Comparison of ENCODE assay signal across 10 cellular contexts in the genomic region with DNA sequence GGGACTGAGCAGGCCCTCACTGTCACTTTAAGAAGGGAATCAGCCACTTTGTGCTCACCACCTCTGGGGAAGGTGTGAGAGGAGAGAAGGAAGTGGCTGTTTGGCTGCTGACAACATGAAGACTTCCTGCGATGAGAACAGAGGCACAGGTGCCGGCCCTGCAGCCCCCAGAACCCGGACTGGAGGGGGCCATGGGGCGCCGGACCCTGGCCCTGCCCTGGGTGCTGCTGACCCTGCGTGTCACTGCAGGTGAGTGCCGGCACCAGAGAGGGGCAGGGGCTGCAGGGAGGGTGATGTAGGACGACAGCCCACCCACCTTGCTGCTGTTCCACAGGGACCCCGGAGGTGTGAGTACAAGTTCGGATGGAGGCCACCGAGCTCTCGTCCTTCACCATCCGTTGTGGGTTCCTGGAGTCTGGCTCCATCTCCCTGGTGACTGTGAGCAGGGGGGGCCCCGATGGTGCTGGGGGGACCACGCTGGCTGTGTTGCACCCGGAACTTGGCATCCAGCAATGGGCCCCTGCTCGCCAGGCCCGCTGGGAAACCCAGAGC. TPM values are rescaled to one million over a fixed set of nuclear protein-coding genes. Genes with fewer than 3 reads are reported as not detected.
DNase-seq lines count a peak whose midpoint lies in the region; ATAC-seq, FAIRE-seq and TF ChIP-seq lines count a peak whose summit lies in the region.
"Not testable (repeated sequence)": the region's sequence is repeated elsewhere in the genome, so short reads cannot be mapped to it uniquely, and the experiment has no call there.
"Had no signal": no experiment of that assay in that cellular context is flagged by ENCODE, and none has a peak within 500 bp of the region (broad histone marks: within the 10 kb centered on the region; RNA-seq: fewer than 3 reads in every experiment).

No MANE protein-coding gene starts in this region.

- H3K4me1 ChIP-seq in spleen: peaks cover 0 to 54% (median 12%) of the 10 kb centered on the region in 6 donors

- H3K27ac Mint-ChIP-seq in activated B cell treated with CpG ODN at 0.5 μM for 24 hours, naive B cell: not testable (repeated sequence)
- peak overlapping the region; percentile 46 for H3K27ac Mint-ChIP-seq in activated naive CD8-positive, alpha-beta T cell treated with anti-CD3 and anti-CD28 coated beads, Interleukin-2, amount 50 U/mL, for 24 hours
- H3K27ac Mint-ChIP-seq in immature natural killer cell: peak overlapping the region; percentile 92 to 98 (median 96)

- not testable (repeated sequence) for H3K9me3 Mint-ChIP-seq in activated B cell treated with CpG ODN at 0.5 μM for 24 hours; activated T-cell treated with anti-CD3 and anti-CD28 coated beads, Interleukin-2, amount 50 U/mL, for 4 hours; activated naive CD8-positive, alpha-beta T cell treated with anti-CD3 and anti-CD28 coated beads, Interleukin-2, amount 50 U/mL, for 24 hours; immature natural killer cell; naive B cell

- not testable (repeated sequence) for H3K27me3 Mint-ChIP-seq in activated B cell treated with CpG ODN at 0.5 μM for 24 hours; activated T-cell treated with anti-CD3 and anti-CD28 coated beads, Interleukin-2, amount 50 U/mL, for 4 hours (ENCODE audit: low read depth); activated naive CD8-positive, alpha-beta T cell treated with anti-CD3 and anti-CD28 coated beads, Interleukin-2, amount 50 U/mL, for 24 hours; immature natural killer cell (ENCODE audit: low read depth in 3 of 3); naive B cell

- peak; percentile 90 for FAIRE-seq in GM12892 (lab: Jason Lieb, UNC)

- peak overlapping the region in 6 of 8 donors; percentile 46 to 89 (median 70) for H3K27ac ChIP-seq in spleen

- POLR2A ChIA-PET in activated B cell treated with CpG ODN at 0.5 μM for 24 hours (lab: Charles Lee): interaction anchor here (0.6 to 2.0 kb wide), 2 partner anchors 16 to 17 kb away, joined by 3 to 8 read pairs; no protein-coding TSS in a partner anchor

- TF ChIP-seq POLR2A in GM12892 (IDR thresholded peaks at IDR 0.05; ENCODE audit: low read depth, low read length); spleen (IDR thresholded peaks at IDR 0.05): not testable (repeated sequence)

- not testable (repeated sequence) for DNase-seq in GM12892 (ENCODE audit: insufficient read length); activated B cell treated with CpG ODN at 0.5 μM for 24 hours; activated T-cell treated with anti-CD3 and anti-CD28 coated beads, Interleukin-2, amount 50 U/mL, for 4 hours; activated naive CD8-positive, alpha-beta T cell treated with anti-CD3 and anti-CD28 coated beads, Interleukin-2, amount 50 U/mL, for 24 hours; naive B cell
- DNase-seq in immature natural killer cell (peak; percentile 60 to 62 (median 62)), spleen (peak; percentile 78)

- peaks cover 3 to 100% (median 81%) of the 10 kb centered on the region in 6 donors for H3K36me3 ChIP-seq in spleen

- H3K9me3 ChIP-seq in spleen: not testable (repeated sequence)

- not testable (repeated sequence) for H3K27me3 ChIP-seq in spleen (replicated peaks in 1 of 7)

- CTCF ChIA-PET in activated B cell treated with CpG ODN at 0.5 μM for 24 hours (lab: Charles Lee): interaction anchor here (1.8 kb wide), 1 partner anchor 7 kb away, joined by 4 read pairs; no protein-coding TSS in a partner anchor

- H3K4me3 Mint-ChIP-seq in activated B cell treated with CpG ODN at 0.5 μM for 24 hours; activated naive CD8-positive, alpha-beta T cell treated with anti-CD3 and anti-CD28 coated beads, Interleukin-2, amount 50 U/mL, for 24 hours; naive B cell: not testable (repeated sequence)
- peak overlapping the region; percentile 56 for H3K4me3 Mint-ChIP-seq in activated T-cell treated with anti-CD3 and anti-CD28 coated beads, Interleukin-2, amount 50 U/mL, for 4 hours
- peak overlapping the region; percentile 86 to 90 (median 89) for H3K4me3 Mint-ChIP-seq in immature natural killer cell

- H3K4me1 Mint-ChIP-seq in activated B cell treated with CpG ODN at 0.5 μM for 24 hours: not testable (repeated sequence)
- H3K4me1 Mint-ChIP-seq in activated T-cell treated with anti-CD3 and anti-CD28 coated beads, Interleukin-2, amount 50 U/mL, for 4 hours (ENCODE audit: low read depth): peaks cover 21% of the 10 kb centered on the region
- H3K4me1 Mint-ChIP-seq in activated naive CD8-positive, alpha-beta T cell treated with anti-CD3 and anti-CD28 coated beads, Interleukin-2, amount 50 U/mL, for 24 hours: peaks cover 32% of the 10 kb centered on the region
- peaks cover 47 to 62% of the 10 kb centered on the region in 2 donors for H3K4me1 Mint-ChIP-seq in immature natural killer cell
- H3K4me1 Mint-ChIP-seq in naive B cell: peaks cover 6 to 23% (median 18%) of the 10 kb centered on the region in 3 donors

- H3K36me3 Mint-ChIP-seq in activated B cell treated with CpG ODN at 0.5 μM for 24 hours (ENCODE audit: low read depth) (peaks cover 73% of the 10 kb centered on the region), immature natural killer cell (peaks cover 4 to 26% (median 7%) of the 10 kb centered on the region in 3 donors), naive B cell (peaks cover 0 to 21% of the 10 kb centered on the region in 2 donors)
- H3K36me3 Mint-ChIP-seq in activated T-cell treated with anti-CD3 and anti-CD28 coated beads, Interleukin-2, amount 50 U/mL, for 4 hours (ENCODE audit: insufficient read depth): peaks cover 28% of the 10 kb centered on the region
- H3K36me3 Mint-ChIP-seq in activated naive CD8-positive, alpha-beta T cell treated with anti-CD3 and anti-CD28 coated beads, Interleukin-2, amount 50 U/mL, for 24 hours (ENCODE audit: low read depth): peaks cover 43% of the 10 kb centered on the region

- ATAC-seq in activated B cell treated with CpG ODN at 0.5 μM for 24 hours (ENCODE audit: low read depth) (peak; percentile 74), naive B cell (ENCODE audit: low read depth in 2 of 2) (peak; percentile 66)
- ATAC-seq in activated T-cell treated with anti-CD3 and anti-CD28 coated beads, Interleukin-2, amount 50 U/mL, for 4 hours: peak; percentile 63 to 70
- ATAC-seq in activated naive CD8-positive, alpha-beta T cell treated with anti-CD3 and anti-CD28 coated beads, Interleukin-2, amount 50 U/mL, for 24 hours: peak; percentile 52

- intact Hi-C loops in activated B cell treated with CpG ODN at 0.5 μM for 24 hours (cut with micrococcal nuclease): not testable (repeated sequence)
- intact Hi-C loops in spleen (cut with DNase I; ENCODE audit: low total_unique reads): loop anchor here (10.0 kb wide), 1 partner anchor 52 kb away; no protein-coding TSS in a partner anchor

- H3K4me3 ChIP-seq in spleen: peak overlapping the region in 5 of 8 donors; percentile 25 to 65 (median 35)

- not testable (repeated sequence) for TF ChIP-seq CTCF in activated B cell treated with CpG ODN at 0.5 μM for 24 hours (IDR thresholded peaks at IDR 0.05); spleen (IDR thresholded peaks at IDR 0.05 in 8 of 11, conservative IDR thresholded peaks at IDR 0.05 in 3 of 11)

- 72 to 94% (median 76%) methylated on average over 8 to 18 of the region's 18 CpGs for WGBS in spleen, 5 donors

RNA-seq across cellular contexts. Expression of a gene that starts 5.6 kb away (rescaled TPM):
- polyA plus RNA-seq in GM12892 (2012; ENCODE audit: missing spikeins): 20.5 TPM
- total RNA-seq in activated B cell treated with CpG ODN at 0.5 μM for 24 hours (65.8 and 79.4 TPM in 2 replicates), spleen (100 to 1,000 TPM in 2 of 7 donors, 10 to 100 TPM in 5; 66.2 to 114 (median 70.5) TPM)
- total RNA-seq in activated T-cell treated with anti-CD3 and anti-CD28 coated beads, Interleukin-2, amount 50 U/mL, for 4 hours: 10 to 100 TPM; 29.2 to 48.8 (median 34.3) TPM
- polyA plus RNA-seq in immature natural killer cell (10 to 100 TPM; 12.2 to 42.1 (median 12.2) TPM), naive B cell (ENCODE audit: low read depth in 6 of 6) (10 to 100 TPM in 2 of 6 donors, 1 to 10 TPM in 4; 3.5 to 28.7 (median 7.0) TPM), spleen (10 to 100 TPM; 56.8 to 97.5 (median 95.0) TPM)

RNA-seq across cellular contexts. Expression of a gene that starts 21.0 kb away (rescaled TPM):
- 3.9 TPM for polyA plus RNA-seq in GM12892 (2012; ENCODE audit: missing spikeins)
- total RNA-seq in activated B cell treated with CpG ODN at 0.5 μM for 24 hours (2.1 and 2.2 TPM in 2 replicates), spleen (10 to 100 TPM; 19.8 to 61.1 (median 30.9) TPM)
- total RNA-seq in activated T-cell treated with anti-CD3 and anti-CD28 coated beads, Interleukin-2, amount 50 U/mL, for 4 hours: 1 to 10 TPM in 2 of 3 donors, under 1 TPM in 1; 0.38 to 6.6 (median 1.1) TPM
- polyA plus RNA-seq in immature natural killer cell (1 to 10 TPM; 1.5 to 2.4 (median 2.0) TPM), naive B cell (ENCODE audit: low read depth in 6 of 6) (1 to 10 TPM in 1 of 6 donors, under 1 TPM in 4, not detected in 1; 0.53 to 1.8 (median 0.53) TPM), spleen (10 to 100 TPM in 2 of 3 donors, 1 to 10 TPM in 1; 5.8 to 18.8 (median 11.7) TPM)

RNA-seq across cellular contexts. Expression of a gene that starts 44.8 kb away (rescaled TPM):
- 6.0 TPM for polyA plus RNA-seq in GM12892 (2012; ENCODE audit: missing spikeins)
- not detected in 2 replicates for total RNA-seq in activated B cell treated with CpG ODN at 0.5 μM for 24 hours
- total RNA-seq in activated T-cell treated with anti-CD3 and anti-CD28 coated beads, Interleukin-2, amount 50 U/mL, for 4 hours: not detected
- 10 to 100 TPM in 1 of 3 donors, 1 to 10 TPM in 2; 6.8 to 11.1 (median 7.6) TPM for polyA plus RNA-seq in immature natural killer cell
- 10 to 100 TPM in 1 of 6 donors, 1 to 10 TPM in 5; 5.0 to 10.3 (median 8.5) TPM for polyA plus RNA-seq in naive B cell (ENCODE audit: low read depth in 6 of 6)
- not detected for total RNA-seq in spleen
- polyA plus RNA-seq in spleen: under 1 TPM; 0.09 to 0.22 (median 0.15) TPM
- total RNA-seq: GM23338, HT1080, PC-9 had no signal
